11 cellular contexts compared by ENCODE assay signal in genomic region chr3:134803051-134803505, GRCh38. TPM values are rescaled to one million over a fixed set of nuclear protein-coding genes. Genes with fewer than 3 reads are reported as not detected.
DNase-seq lines count a peak whose midpoint lies in the region; ATAC-seq and TF ChIP-seq lines count a peak whose summit lies in the region.
"Had no signal": no experiment of that assay in that cellular context is flagged by ENCODE, and none has a peak within 500 bp of the region (broad histone marks: within the 10 kb centered on the region; RNA-seq: fewer than 3 reads in every experiment).

No MANE protein-coding gene starts in this region.

- H3K36me3 ChIP-seq in esophagus muscularis mucosa = no peaks in the 10 kb centered on the region
- H3K36me3 ChIP-seq in left ventricle myocardium inferior = no peaks in the 10 kb centered on the region
- H3K36me3 ChIP-seq: right atrium auricular region had no signal

- H3K9me3 ChIP-seq in esophagus muscularis mucosa = no peaks in the 10 kb centered on the region
- no peaks in the 10 kb centered on the region for H3K9me3 ChIP-seq in left ventricle myocardium inferior (replicated peaks)
- H3K9me3 ChIP-seq: right atrium auricular region had no signal

- TF ChIP-seq EP300 in esophagus muscularis mucosa (IDR thresholded peaks at IDR 0.05) = no peak

- ATAC-seq in activated CD4-positive, CD25-positive, alpha-beta regulatory T cell treated with anti-CD3 and anti-CD28 coated beads, Interleukin-2, amount 50 U/mL, for 24 hours = peak; percentile 77 to 83
- ATAC-seq in GM21447 (IDR thresholded peaks at IDR 0.05; ENCODE audit: unreplicated experiment) (peak; percentile 70), HG03280 (IDR thresholded peaks at IDR 0.05; ENCODE audit: unreplicated experiment) (peak; percentile 53)

- peaks cover 0 to 22% (median 6%) of the 10 kb centered on the region in 4 donors for H3K4me1 ChIP-seq in esophagus muscularis mucosa
- H3K4me1 ChIP-seq in left ventricle myocardium inferior = no peaks in the 10 kb centered on the region
- H3K4me1 ChIP-seq: right atrium auricular region had no signal

- H3K27me3 ChIP-seq in esophagus muscularis mucosa (peaks cover 0 to 12% (median 0%) of the 10 kb centered on the region in 4 donors), left ventricle myocardium inferior (ENCODE audit: low read depth) (peaks cover 48% of the 10 kb centered on the region)

- TF ChIP-seq POLR2A in esophagus muscularis mucosa (IDR thresholded peaks at IDR 0.05; ENCODE audit: low read depth) = no peak

- 74% methylated on average over 3 of the region's 3 CpGs for WGBS in esophagus muscularis mucosa

- H3K4me3 ChIP-seq in esophagus muscularis mucosa (no peak overlapping the region), left ventricle myocardium inferior (no peak overlapping the region)
- H3K4me3 ChIP-seq: right atrium auricular region had no signal

- TF ChIP-seq CTCF in esophagus muscularis mucosa (IDR thresholded peaks at IDR 0.05) = no peak
- TF ChIP-seq CTCF in left ventricle myocardium inferior (IDR thresholded peaks at IDR 0.05; ENCODE audit: borderline replicate concordance) = no peak

- intact Hi-C loops in esophagus muscularis mucosa (cut with DNase I) (no loop called here), left ventricle myocardium inferior (cut with micrococcal nuclease) (no loop called here)

- no peak for DNase-seq in activated CD4-positive, CD25-positive, alpha-beta regulatory T cell treated with anti-CD3 and anti-CD28 coated beads, Interleukin-2, amount 50 U/mL, for 72 hours
- peak; percentile 31 for DNase-seq in esophagus muscularis mucosa (ENCODE audit: extremely low spot score)
- DNase-seq in NCI-H2081 treated with DMSO at 0.1 percent for 48 hours (lab: John Stamatoyannopoulos, UW) = no peak
- no peak for DNase-seq in NCI-H2227 treated with DMSO at 0.1 percent for 48 hours (lab: John Stamatoyannopoulos, UW)
- DNase-seq in left ventricle myocardium inferior = no peak
- DNase-seq: 8988T had no signal

- H3K27ac ChIP-seq in esophagus muscularis mucosa (replicated peaks in 1 of 4) (no peak overlapping the region), left ventricle myocardium inferior (replicated peaks) (no peak overlapping the region)
- H3K27ac ChIP-seq: right atrium auricular region had no signal

RNA-seq across cellular contexts. Expression of gene EPHB1, which starts 8.0 kb away (rescaled TPM):
- total RNA-seq in esophagus muscularis mucosa = 1 to 10 TPM in 3 of 4 donors, under 1 TPM in 1; under 0.01 to 6.1 (median 2.8) TPM
- 1.3 TPM for total RNA-seq in left ventricle myocardium inferior
- total RNA-seq: HT-29 had no signal
